ENCODE assay signal across 17 cellular contexts in the genomic region with DNA sequence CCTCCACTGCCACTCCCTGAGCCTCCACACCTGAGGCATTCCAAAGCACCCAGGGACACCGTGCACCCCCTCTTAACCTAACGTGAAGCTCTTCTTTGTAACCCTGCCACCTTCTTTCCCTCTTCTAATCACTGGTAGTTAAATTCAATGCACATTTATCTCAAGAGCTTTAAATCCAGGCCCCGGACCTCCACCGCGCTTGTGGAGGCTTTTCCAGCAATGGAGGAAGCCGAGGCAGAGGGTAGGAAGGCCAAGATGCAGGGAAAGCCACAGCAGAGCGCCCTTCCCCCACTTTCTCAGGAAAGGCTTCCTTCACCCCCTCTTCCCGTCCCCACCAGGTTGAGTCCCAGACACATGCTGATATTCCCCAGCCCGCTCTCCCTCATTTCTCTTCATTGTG. TPM values are rescaled to one million over a fixed set of nuclear protein-coding genes. Genes with fewer than 3 reads are reported as not detected.
DNase-seq lines count a peak whose midpoint lies in the region; ATAC-seq, FAIRE-seq and TF ChIP-seq lines count a peak whose summit lies in the region.
"Had no signal": no experiment of that assay in that cellular context is flagged by ENCODE, and none has a peak within 500 bp of the region (broad histone marks: within the 10 kb centered on the region; RNA-seq: fewer than 3 reads in every experiment).

No MANE protein-coding gene starts in this region.

- TF ChIP-seq CTCF in brain (conservative IDR thresholded peaks at IDR 0.05) (no peak), mesothelial cell of epicardium (IDR thresholded peaks at IDR 0.05; ENCODE audit: unreplicated experiment) (no peak), tibial artery (IDR thresholded peaks at IDR 0.05) (no peak)

- H3K9me3 ChIP-seq in tibial artery = no peaks in the 10 kb centered on the region
- H3K9me3 ChIP-seq: upper lobe of left lung had no signal

- peaks cover 2% of the 10 kb centered on the region for H3K4me1 Mint-ChIP-seq in activated CD8-positive, alpha-beta memory T cell treated with anti-CD3 and anti-CD28 coated beads, Interleukin-2, amount 10 ng/mL, durations not matched to agents 7 days and 5 days
- H3K4me1 Mint-ChIP-seq in brain (peaks cover 11% of the 10 kb centered on the region), mesothelial cell of epicardium (peaks cover 11% of the 10 kb centered on the region)

- peak overlapping the region in 1 of 2 donors; percentile 87 for H3K4me3 ChIP-seq in tibial artery

- CTCF ChIA-PET in activated CD8-positive, alpha-beta memory T cell treated with anti-CD3 and anti-CD28 coated beads, Interleukin-2, amount 10 ng/mL, durations not matched to agents 7 days and 5 days (lab: Charles Lee) = no interaction called here

- DNase-seq in activated CD8-positive, alpha-beta memory T cell treated with anti-CD3 and anti-CD28 coated beads, Interleukin-2, amount 10 ng/mL, durations not matched to agents 7 days and 5 days = peak; percentile 9
- DNase-seq in activated CD8-positive, alpha-beta memory T cell treated with anti-CD3 and anti-CD28 coated beads, Interleukin-2, amount 50 U/mL, for 4 hours = no peak
- DNase-seq in mesothelial cell of epicardium (ENCODE audit: low spot score in 2 of 2, unreplicated experiment in 2 of 2) (peak in 1 of 2 experiments; percentile 30), tibial artery (peak in 1 of 2 donors; percentile 63), RCC 7860 (ENCODE audit: low spot score) (no peak), NOMO-1 treated with dmso at 0.1 percent for 144 hours (lab: John Stamatoyannopoulos, UW; ENCODE audit: unreplicated experiment) (no peak)
- DNase-seq: activated effector memory CD4-positive, alpha-beta T cell treated with anti-CD3 and anti-CD28 coated beads, Interleukin-2, amount 50 U/mL, for 16 hours; stimulated activated naive CD4-positive, alpha-beta T cell had no signal

- no peaks in the 10 kb centered on the region for H3K9me3 Mint-ChIP-seq in activated CD8-positive, alpha-beta memory T cell treated with anti-CD3 and anti-CD28 coated beads, Interleukin-2, amount 10 ng/mL, durations not matched to agents 7 days and 5 days (ENCODE audit: low read depth)
- H3K9me3 Mint-ChIP-seq in brain (peaks cover 0 to 7% (median 0%) of the 10 kb centered on the region in 5 experiments), mesothelial cell of epicardium (no peaks in the 10 kb centered on the region)
- H3K9me3 Mint-ChIP-seq: CD8-positive, alpha-beta T cell had no signal

- H3K36me3 ChIP-seq in tibial artery = no peaks in the 10 kb centered on the region
- H3K36me3 ChIP-seq: upper lobe of left lung had no signal

- H3K27ac ChIP-seq in tibial artery = peak overlapping the region; percentile 77 to 82
- H3K27ac ChIP-seq: RWPE1, upper lobe of left lung had no signal

- FAIRE-seq in RCC 7860 (lab: Jason Lieb, UNC) = no peak
- FAIRE-seq: A204.1, endometrium, H54 had no signal

- no peak overlapping the region for H3K27ac Mint-ChIP-seq in activated CD8-positive, alpha-beta memory T cell treated with anti-CD3 and anti-CD28 coated beads, Interleukin-2, amount 10 ng/mL, durations not matched to agents 7 days and 5 days
- H3K27ac Mint-ChIP-seq in brain (no peak overlapping the region), mesothelial cell of epicardium (no peak overlapping the region)
- H3K27ac Mint-ChIP-seq: CD8-positive, alpha-beta T cell had no signal

- H3K27me3 Mint-ChIP-seq in activated CD8-positive, alpha-beta memory T cell treated with anti-CD3 and anti-CD28 coated beads, Interleukin-2, amount 10 ng/mL, durations not matched to agents 7 days and 5 days = peaks cover 78% of the 10 kb centered on the region
- H3K27me3 Mint-ChIP-seq in brain = peaks cover 89% of the 10 kb centered on the region
- peaks cover 95% of the 10 kb centered on the region for H3K27me3 Mint-ChIP-seq in mesothelial cell of epicardium (ENCODE audit: low read depth)

- no peak overlapping the region for H3K4me3 Mint-ChIP-seq in activated CD8-positive, alpha-beta memory T cell treated with anti-CD3 and anti-CD28 coated beads, Interleukin-2, amount 10 ng/mL, durations not matched to agents 7 days and 5 days
- H3K4me3 Mint-ChIP-seq in brain = peak overlapping the region; percentile 58 to 79 (median 73)
- H3K4me3 Mint-ChIP-seq in mesothelial cell of epicardium = peak overlapping the region; percentile 53
- H3K4me3 Mint-ChIP-seq: CD8-positive, alpha-beta T cell had no signal

- H3K4me1 ChIP-seq in tibial artery = peaks cover 0 to 43% (median 21%) of the 10 kb centered on the region in 4 donors

- no peak for ATAC-seq in activated CD8-positive, alpha-beta memory T cell treated with anti-CD3 and anti-CD28 coated beads, Interleukin-2, amount 10 ng/mL, durations not matched to agents 7 days and 5 days
- ATAC-seq in GM21737 (IDR thresholded peaks at IDR 0.05; ENCODE audit: unreplicated experiment) = no peak
- ATAC-seq: CD8-positive, alpha-beta T cell had no signal

- H3K27me3 ChIP-seq in tibial artery = no peaks in the 10 kb centered on the region

- intact Hi-C loops in tibial artery (cut with DNase I; ENCODE audit: low total_unique reads) = no loop called here

- H3K36me3 Mint-ChIP-seq in activated CD8-positive, alpha-beta memory T cell treated with anti-CD3 and anti-CD28 coated beads, Interleukin-2, amount 10 ng/mL, durations not matched to agents 7 days and 5 days = no peaks in the 10 kb centered on the region
- H3K36me3 Mint-ChIP-seq in brain (no peaks in the 10 kb centered on the region), mesothelial cell of epicardium (no peaks in the 10 kb centered on the region)
- H3K36me3 Mint-ChIP-seq: CD8-positive, alpha-beta T cell had no signal

RNA-seq across cellular contexts. Expression of gene ITGA11, which starts 0.7 kb away (rescaled TPM):
- total RNA-seq in activated CD8-positive, alpha-beta memory T cell treated with anti-CD3 and anti-CD28 coated beads, Interleukin-2, amount 10 ng/mL, durations not matched to agents 7 days and 5 days = under 1 TPM in 1 of 2 experiments, not detected in 1; 0.02 TPM
- 1.2 TPM for polyA plus RNA-seq in brain (ENCODE audit: insufficient read depth, low read depth, low replicate concordance)
- total RNA-seq in mesothelial cell of epicardium = 2.3 to 3.5 TPM (median 2.7 TPM) in 3 replicates
- total RNA-seq: CD8-positive, alpha-beta T cell; HT-29 had no signal
